ENCODE assay signal across 11 cellular contexts in genomic region chr5:14397717-14398116, GRCh38.
DNase-seq lines count a peak whose midpoint lies in the region; TF ChIP-seq lines count a peak whose summit lies in the region.
"Had no signal": no experiment of that assay in that cellular context is flagged by ENCODE, and none has a peak within 500 bp of the region (broad histone marks: within the 10 kb centered on the region; RNA-seq: fewer than 3 reads in every experiment).

No MANE protein-coding gene starts in this region.

- peak overlapping the region; percentile 22; the same call in 1 of the 2 replicates for H3K4me3 Mint-ChIP-seq in HFFc6

- H3K4me3 ChIP-seq in astrocyte of the cerebellum (ENCODE audit: low read depth, low read length) = no peak overlapping the region
- no peak overlapping the region for H3K4me3 ChIP-seq in left ventricle myocardium inferior
- no peak overlapping the region for H3K4me3 ChIP-seq in subcutaneous abdominal adipose tissue (ENCODE audit: low read depth in 1 of 5, low read length in 5 of 5)
- H3K4me3 ChIP-seq: mucosa of descending colon had no signal

- H3K4me1 ChIP-seq in left ventricle myocardium inferior = peaks cover 27% of the 10 kb centered on the region
- peaks cover 0 to 25% (median 15%) of the 10 kb centered on the region in 5 donors for H3K4me1 ChIP-seq in subcutaneous abdominal adipose tissue (ENCODE audit: control insufficient read depth in 5 of 5, insufficient read depth in 5 of 5, low read length in 5 of 5)

- peaks cover 7% of the 10 kb centered on the region; the same call in 1 of the 2 replicates for H3K9me3 Mint-ChIP-seq in HFFc6

- peak overlapping the region; percentile 0 for H3K27ac ChIP-seq in left ventricle myocardium inferior (replicated peaks)
- peak overlapping the region; percentile 44 for H3K27ac ChIP-seq in subcutaneous abdominal adipose tissue (ENCODE audit: low read depth, low read length)

- intact Hi-C loops in left ventricle myocardium inferior (cut with micrococcal nuclease) = loop anchor here (10.0 kb wide), 1 partner anchor 247 kb away; no protein-coding TSS in a partner anchor

- peak overlapping the region; percentile 82 for H3K27ac Mint-ChIP-seq in HFFc6

- peaks cover 57% of the 10 kb centered on the region for H3K36me3 ChIP-seq in left ventricle myocardium inferior
- peaks cover 24 to 68% (median 53%) of the 10 kb centered on the region in 5 donors for H3K36me3 ChIP-seq in subcutaneous abdominal adipose tissue (ENCODE audit: control insufficient read depth in 5 of 5, insufficient read depth in 5 of 5, low read length in 5 of 5)

- TF ChIP-seq CTCF in HFFc6 (IDR thresholded peaks at IDR 0.05) (no peak), astrocyte of the cerebellum (IDR thresholded peaks at IDR 0.05; ENCODE audit: low read depth, low read length, missing control alignments) (no peak), left ventricle myocardium inferior (IDR thresholded peaks at IDR 0.05; ENCODE audit: borderline replicate concordance) (no peak)

- DNase-seq in HFFc6 = peak; percentile 67
- DNase-seq in astrocyte of the cerebellum (ENCODE audit: low read depth) = peak; percentile 89
- no peak for DNase-seq in left ventricle myocardium inferior
- DNase-seq in T-helper 9 cell = no peak
- no peak for DNase-seq in NCI-H1417 (lab: John Stamatoyannopoulos, UW)
- no peak for DNase-seq in NCI-H2029 treated with DMSO at 0.1 percent for 48 hours (lab: John Stamatoyannopoulos, UW)
- DNase-seq: activated effector memory CD4-positive, alpha-beta T cell treated with anti-CD3 and anti-CD28 coated beads, Interleukin-2, amount 50 U/mL, for 16 hours; foreskin melanocyte; mucosa of descending colon; NCI-H748 treated with DMSO at 0.1 percent for 48 hours had no signal

- H3K27me3 ChIP-seq in left ventricle myocardium inferior (ENCODE audit: low read depth) = no peaks in the 10 kb centered on the region
- no peaks in the 10 kb centered on the region for H3K27me3 ChIP-seq in subcutaneous abdominal adipose tissue (ENCODE audit: control insufficient read depth in 5 of 5, insufficient read depth in 4 of 5, low read length in 5 of 5)

- peaks cover 69% of the 10 kb centered on the region for H3K4me1 Mint-ChIP-seq in HFFc6 (ENCODE audit: low read depth)

- H3K9me3 ChIP-seq in left ventricle myocardium inferior (replicated peaks) = no peaks in the 10 kb centered on the region
- no peaks in the 10 kb centered on the region for H3K9me3 ChIP-seq in subcutaneous abdominal adipose tissue (ENCODE audit: control insufficient read depth in 5 of 5, low read length in 5 of 5)
- H3K9me3 ChIP-seq: mucosa of descending colon had no signal

- H3K9ac ChIP-seq in subcutaneous abdominal adipose tissue (ENCODE audit: low read length in 5 of 5) = peak overlapping the region in 1 of 5 donors; percentile 24

- peaks cover 38% of the 10 kb centered on the region for H3K27me3 Mint-ChIP-seq in HFFc6 (ENCODE audit: insufficient read depth)

- H3K36me3 Mint-ChIP-seq in HFFc6 (ENCODE audit: low read depth) = peaks cover 68% of the 10 kb centered on the region

- in situ Hi-C loops in astrocyte of the cerebellum (cut with HindIII; ENCODE audit: low sequenced_read_pairs) = loop anchor here (25.0 kb wide), 1 partner anchor 240 kb away; no protein-coding TSS in a partner anchor

Comparison
In these comparisons a context has a peak if more than half of its experiments do, and no peak if none do; other contexts are left out.
1. DNase-seq: peak in HFFc6 (single experiment) and astrocyte of the cerebellum (single experiment); none in left ventricle myocardium inferior (single experiment), T-helper 9 cell (single experiment), NCI-H1417 (0 of 3) and NCI-H2029 treated with DMSO at 0.1 percent for 48 hours (single experiment).